Comparison of ENCODE assay signal across 9 cellular contexts in the genomic region with DNA sequence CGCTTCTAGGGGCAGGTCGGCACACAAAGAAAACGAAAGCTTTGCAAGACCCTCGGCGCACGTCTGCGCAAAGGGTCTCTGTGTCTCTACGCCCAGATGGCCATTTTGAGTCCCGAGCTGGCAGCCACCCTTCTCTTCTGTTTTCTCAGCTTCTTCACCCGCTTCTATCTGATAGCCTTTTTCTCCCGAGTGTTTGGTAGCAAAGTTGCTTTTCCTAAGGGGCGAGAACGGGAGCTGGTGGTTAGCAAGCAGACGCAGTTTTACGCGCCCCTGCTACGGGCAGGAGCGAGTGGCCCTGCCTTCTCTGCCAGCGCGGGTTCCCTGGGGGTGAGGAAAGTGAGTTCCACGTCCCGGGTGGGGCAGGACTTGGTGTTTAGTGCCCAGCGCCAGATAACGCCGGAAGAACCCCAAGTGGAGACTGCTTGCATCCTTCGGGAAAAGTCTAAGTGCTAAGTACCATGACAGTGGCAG. TPM values are rescaled to one million over a fixed set of nuclear protein-coding genes. Genes with fewer than 3 reads are reported as not detected.
DNase-seq lines count a peak whose midpoint lies in the region; ATAC-seq, FAIRE-seq and TF ChIP-seq lines count a peak whose summit lies in the region.
"Had no signal": no experiment of that assay in that cellular context is flagged by ENCODE, and none has a peak within 500 bp of the region (broad histone marks: within the 10 kb centered on the region; RNA-seq: fewer than 3 reads in every experiment).

No MANE protein-coding gene starts in this region.

- H3K9ac ChIP-seq in keratinocyte (ENCODE audit: control insufficient read depth, extremely low read depth, insufficient read depth, low read length): peak overlapping the region; percentile 62
- H3K9ac ChIP-seq in subcutaneous abdominal adipose tissue (ENCODE audit: low read length in 5 of 5): peak overlapping the region in 4 of 5 donors; percentile 41 to 78 (median 62)

- H3K9me3 ChIP-seq in keratinocyte (ENCODE audit: control insufficient read depth, low read depth, low read length): no peaks in the 10 kb centered on the region
- H3K9me3 ChIP-seq in subcutaneous abdominal adipose tissue (ENCODE audit: control insufficient read depth in 5 of 5, low read length in 5 of 5): no peaks in the 10 kb centered on the region

- peak overlapping the region; percentile 85 for H2AFZ ChIP-seq in keratinocyte (ENCODE audit: control insufficient read depth, low read length)

- no peak for ATAC-seq in HG03135 (IDR thresholded peaks at IDR 0.05; ENCODE audit: unreplicated experiment)
- ATAC-seq: activated naive CD4-positive, alpha-beta T cell treated with anti-CD3 and anti-CD28 coated beads, Interleukin-2, amount 50 U/mL, for 72 hours had no signal

- H3K4me3 ChIP-seq in astrocyte of the cerebellum (ENCODE audit: low read depth, low read length): peak overlapping the region; percentile 48
- H3K4me3 ChIP-seq in keratinocyte (ENCODE audit: control insufficient read depth in 2 of 3, extremely low read depth in 1 of 3, insufficient read depth in 2 of 3, low read depth in 1 of 3, low read length in 3 of 3): peak overlapping the region; percentile 32 to 54 (median 42)
- H3K4me3 ChIP-seq in subcutaneous abdominal adipose tissue (ENCODE audit: low read depth in 1 of 5, low read length in 5 of 5): peak overlapping the region; percentile 57 to 76 (median 74)

- H3K36me3 ChIP-seq in keratinocyte (ENCODE audit: control insufficient read depth in 2 of 2, extremely low read depth in 1 of 2, insufficient read depth in 2 of 2, low read length in 2 of 2) (no peaks in the 10 kb centered on the region), subcutaneous abdominal adipose tissue (ENCODE audit: control insufficient read depth in 5 of 5, insufficient read depth in 5 of 5, low read length in 5 of 5) (no peaks in the 10 kb centered on the region)

- TF ChIP-seq CTCF in astrocyte of the cerebellum (IDR thresholded peaks at IDR 0.05; ENCODE audit: low read depth, low read length, missing control alignments): no peak
- TF ChIP-seq CTCF in keratinocyte (optimal IDR thresholded peaks at IDR 0.05 in 1 of 3, IDR thresholded peaks at IDR 0.05 in 1 of 3, conservative IDR thresholded peaks at IDR 0.05 in 1 of 3; ENCODE audit: extremely low read depth in 1 of 3, insufficient read depth in 2 of 3, low read length in 3 of 3): peak in 1 of 3 experiments; percentile 13

- H4K20me1 ChIP-seq in keratinocyte (ENCODE audit: control insufficient read depth, extremely low read depth, insufficient read depth, low read length): no peaks in the 10 kb centered on the region

- peak; percentile 16 for DNase-seq in NCI-H2029 (lab: John Stamatoyannopoulos, UW)
- no peak for DNase-seq in NCI-H2029 treated with DMSO at 0.1 percent for 48 hours (lab: John Stamatoyannopoulos, UW)
- DNase-seq in NCI-H345 treated with DMSO at 0.1 percent for 48 hours (lab: John Stamatoyannopoulos, UW; ENCODE audit: unreplicated experiment): peak; percentile 29
- DNase-seq in astrocyte of the cerebellum (ENCODE audit: low read depth): no peak
- no peak for DNase-seq in keratinocyte (ENCODE audit: low read depth, low spot score)
- DNase-seq in NCI-H226: no peak

- H3K27ac ChIP-seq in keratinocyte (ENCODE audit: control insufficient read depth, insufficient read depth, low read length): no peak overlapping the region
- H3K27ac ChIP-seq in subcutaneous abdominal adipose tissue (ENCODE audit: low read depth, low read length): no peak overlapping the region

- dilution Hi-C loops in keratinocyte (cut with MboI; ENCODE audit: extremely low pct_ligation_motif_present, low sequenced_read_pairs): no loop called here

- in situ Hi-C loops in astrocyte of the cerebellum (cut with HindIII; ENCODE audit: low sequenced_read_pairs): no loop called here

- H3K79me2 ChIP-seq in keratinocyte (ENCODE audit: control insufficient read depth, insufficient read depth, low read length): peaks cover 20% of the 10 kb centered on the region

- H3K4me1 ChIP-seq in keratinocyte (ENCODE audit: control insufficient read depth, extremely low read depth, insufficient read depth, low read length) (peaks cover 18% of the 10 kb centered on the region), subcutaneous abdominal adipose tissue (ENCODE audit: control insufficient read depth in 5 of 5, insufficient read depth in 5 of 5, low read length in 5 of 5) (peaks cover 2 to 43% (median 34%) of the 10 kb centered on the region in 5 donors)

- no peaks in the 10 kb centered on the region for H3K9me1 ChIP-seq in keratinocyte (ENCODE audit: control insufficient read depth, extremely low read depth, insufficient read depth, low read length)

- H3K4me2 ChIP-seq in keratinocyte (ENCODE audit: control insufficient read depth, extremely low read depth, insufficient read depth, low read depth, low read length): peak overlapping the region; percentile 75

- no peak for FAIRE-seq in keratinocyte (lab: Jason Lieb, UNC)

- H3K27me3 ChIP-seq in keratinocyte (ENCODE audit: control insufficient read depth, extremely low read depth, insufficient read depth, low read length) (no peaks in the 10 kb centered on the region), subcutaneous abdominal adipose tissue (ENCODE audit: control insufficient read depth in 5 of 5, insufficient read depth in 4 of 5, low read length in 5 of 5) (peaks cover 0 to 12% (median 5%) of the 10 kb centered on the region in 5 donors)

RNA-seq across cellular contexts. Expression of a gene that starts 2.9 kb away (rescaled TPM):
- 31.8 to 35.1 TPM (median 34.3 TPM) in 3 replicates for polyA plus RNA-seq in keratinocyte
- polyA plus RNA-seq in keratinocyte (2011; ENCODE audit: low read depth): 7.8 TPM
- 27.2 and 28.7 TPM in 2 replicates for polyA plus RNA-seq in keratinocyte (2011; cell fraction: cytosol; rRNA removed)
- 31.4 and 33.1 TPM in 2 replicates for polyA plus RNA-seq in keratinocyte (2011; cell fraction: nucleus; rRNA removed)
- polyA plus RNA-seq in keratinocyte (2012; ENCODE audit: low replicate concordance): 17.6 and 23.9 TPM in 2 replicates
- 21.2 to 35.0 TPM (median 34.6 TPM) in 3 replicates for polyA minus RNA-seq in keratinocyte
- polyA minus RNA-seq in keratinocyte (2011; cell fraction: cytosol; rRNA and poly(A)+ RNA removed): 22.6 TPM
- 15.1 and 24.7 TPM in 2 replicates for polyA minus RNA-seq in keratinocyte (2011; cell fraction: nucleus; rRNA and poly(A)+ RNA removed)

RNA-seq across cellular contexts. Expression of a gene that starts 8.7 kb away (rescaled TPM):
- polyA plus RNA-seq in keratinocyte: 4.0 to 6.5 TPM (median 4.4 TPM) in 3 replicates
- 1.6 TPM for polyA plus RNA-seq in keratinocyte (2011; ENCODE audit: low read depth)
- polyA plus RNA-seq in keratinocyte (2011; cell fraction: cytosol; rRNA removed): 4.1 and 4.3 TPM in 2 replicates
- polyA plus RNA-seq in keratinocyte (2011; cell fraction: nucleus; rRNA removed): 1.6 and 2.3 TPM in 2 replicates
- 3.8 and 4.3 TPM in 2 replicates for polyA plus RNA-seq in keratinocyte (2012; ENCODE audit: low replicate concordance)
- polyA minus RNA-seq in keratinocyte: 0.49 to 3.9 TPM (median 1.7 TPM) in 3 replicates
- polyA minus RNA-seq in keratinocyte (2011; cell fraction: cytosol; rRNA and poly(A)+ RNA removed): not detected
- polyA minus RNA-seq in keratinocyte (2011; cell fraction: nucleus; rRNA and poly(A)+ RNA removed): 0.62 TPM in 1 of 2 replicates, not detected in the other

Comparison
In these comparisons a context has a peak if more than half of its experiments do, and no peak if none do; other contexts are left out.
1. DNase-seq: peak in NCI-H2029 (single experiment) and NCI-H345 treated with DMSO at 0.1 percent for 48 hours (single experiment); none in NCI-H2029 treated with DMSO at 0.1 percent for 48 hours (single experiment), astrocyte of the cerebellum (single experiment), keratinocyte (single experiment) and NCI-H226 (single experiment).
2. Peak in every context shown above with its lines, with median percentiles within 50 percentile points of each other: H3K4me3 ChIP-seq.